In genomic region chr10:28781296-28781695, GRCh38 we compare ENCODE assay signal across 20 cellular contexts.
DNase-seq lines count a peak whose midpoint lies in the region; ATAC-seq, FAIRE-seq and TF ChIP-seq lines count a peak whose summit lies in the region.
"Had no signal": no experiment of that assay in that cellular context is flagged by ENCODE, and none has a peak within 500 bp of the region (broad histone marks: within the 10 kb centered on the region; RNA-seq: fewer than 3 reads in every experiment).

No MANE protein-coding gene starts in this region.

- TF ChIP-seq EP300 in K562 (IDR thresholded peaks at IDR 0.05; ENCODE audit: low read length), result no peak

- DNase-seq in NCI-H82 (lab: John Stamatoyannopoulos, UW), result peak; percentile 18
- DNase-seq in NCI-H82 treated with DMSO at 0.1 percent for 48 hours (lab: John Stamatoyannopoulos, UW; ENCODE audit: unreplicated experiment), result no peak
- no peak for DNase-seq in K562 (ENCODE audit: extremely low read depth in 1 of 4, low spot score in 3 of 4)
- DNase-seq in vagina (ENCODE audit: extremely low spot score in 2 of 2), result no peak
- DNase-seq: AML-193; Caco-2; Calu3; CD4-positive, alpha-beta T cell; CD8-positive, alpha-beta T cell; DMS79 treated with DMSO at 0.1 percent for 48 hours; GF-D8 had no signal

- no peaks in the 10 kb centered on the region for H4K20me1 ChIP-seq in K562 (replicated peaks; ENCODE audit: control insufficient read depth, insufficient read depth, low read length)
- H4K20me1 ChIP-seq: BLaER1 treated with 17β-estradiol and CSF1 and Interleukin-3, amounts not matched to agents 10 nM and 100 nM had no signal

- intact Hi-C loops in K562 (cut with micrococcal nuclease) (no loop called here), vagina (cut with DNase I) (no loop called here)

- H3K36me3 ChIP-seq in HEK293 (ENCODE audit: control insufficient read depth in 2 of 2, insufficient read depth in 1 of 2, low read length in 2 of 2) (no peaks in the 10 kb centered on the region), K562 (ENCODE audit: control insufficient read depth, insufficient read depth, low read length) (no peaks in the 10 kb centered on the region), vagina (no peaks in the 10 kb centered on the region)
- H3K36me3 ChIP-seq: BLaER1 treated with 17β-estradiol and CSF1 and Interleukin-3, amounts not matched to agents 10 nM and 100 nM had no signal

- ATAC-seq in K562, result no peak
- ATAC-seq: A549; CD8-positive, alpha-beta T cell had no signal

- TF ChIP-seq CTCF in HEK293 (tag by site-specific recombination; IDR thresholded peaks at IDR 0.05) (no peak), K562 (IDR thresholded peaks at IDR 0.05 in 2 of 3, conservative IDR thresholded peaks at IDR 0.05 in 1 of 3; ENCODE audit: insufficient read depth in 2 of 3, low read depth in 1 of 3, low read length in 3 of 3) (no peak), vagina (IDR thresholded peaks at IDR 0.05) (no peak)

- H3K9me3 ChIP-seq in HEK293 (ENCODE audit: control insufficient read depth, insufficient read depth, low read depth, low read length) (no peaks in the 10 kb centered on the region), K562 (replicated peaks; ENCODE audit: control insufficient read depth, insufficient read depth, low read depth, low read length) (no peaks in the 10 kb centered on the region), vagina (no peaks in the 10 kb centered on the region)
- H3K9me3 ChIP-seq: A549, Caco-2 had no signal

- 24% methylated on average over 5 of the region's 5 CpGs for WGBS in K562 (ENCODE audit: insufficient coverage, low coverage, missing lambda C conversion rate)

- no peaks in the 10 kb centered on the region for H3K9me1 ChIP-seq in K562 (ENCODE audit: control insufficient read depth, insufficient read depth, low read length)

- peaks cover 8% of the 10 kb centered on the region; the same call in 1 of the 2 replicates for H3K4me1 ChIP-seq in HEK293 (ENCODE audit: control insufficient read depth, insufficient read depth, low read length)
- H3K4me1 ChIP-seq in K562 (replicated peaks in 1 of 2; ENCODE audit: control insufficient read depth in 2 of 2, insufficient read depth in 2 of 2, low read length in 2 of 2), result peaks cover 0 to 18% of the 10 kb centered on the region in 2 experiments; a peak in 4 of 5 replicates
- H3K4me1 ChIP-seq in vagina, result no peaks in the 10 kb centered on the region
- H3K4me1 ChIP-seq: BLaER1 treated with 17β-estradiol and CSF1 and Interleukin-3, amounts not matched to agents 10 nM and 100 nM had no signal

- FAIRE-seq in K562 (lab: Jason Lieb, UNC), result no peak
- FAIRE-seq: A549, D721Med, G401.6, GM12891, GM19239 had no signal

- H3K9ac ChIP-seq in K562 (ENCODE audit: insufficient read depth in 1 of 2, low read depth in 2 of 2, low read length in 2 of 2), result no peak overlapping the region
- H3K9ac ChIP-seq: BLaER1 treated with 17β-estradiol and CSF1 and Interleukin-3, amounts not matched to agents 10 nM and 100 nM had no signal

- POLR2A ChIA-PET in HEK293 (lab: Yijun Ruan, JAX), result no interaction called here
- POLR2A ChIA-PET in K562 (lab: Yijun Ruan, JAX), result no interaction called here

- no peak overlapping the region for H3K27ac ChIP-seq in HEK293 (ENCODE audit: extremely low read depth, low read depth, low read length)
- H3K27ac ChIP-seq in K562 (ENCODE audit: extremely low read depth, low read depth, low read length), result no peak overlapping the region
- no peak overlapping the region for H3K27ac ChIP-seq in vagina
- H3K27ac ChIP-seq: 22Rv1; A549; BLaER1 treated with 17β-estradiol and CSF1 and Interleukin-3, amounts not matched to agents 10 nM and 100 nM; C4-2B had no signal

- CTCF ChIA-PET in HEK293 (lab: Yijun Ruan, JAX) (no interaction called here), K562 (lab: Yijun Ruan, JAX; ENCODE audit: low intra/inter-chr PET ratio) (no interaction called here)

- H3K4me2 ChIP-seq in K562 (ENCODE audit: insufficient read depth, low read length), result no peak overlapping the region
- H3K4me2 ChIP-seq: A549; BLaER1 treated with 17β-estradiol and CSF1 and Interleukin-3, amounts not matched to agents 10 nM and 100 nM had no signal

- in situ Hi-C loops in K562 (cut with MboI), result no loop called here

- no TSS peak for BruUV-seq in K562 (replicated peaks; lab: Mats Ljungman, UMichigan)

- no peak overlapping the region for H3K4me3 ChIP-seq in HEK293 (ENCODE audit: low read depth, low read length)
- no peak overlapping the region for H3K4me3 ChIP-seq in K562
- no peak overlapping the region for H3K4me3 ChIP-seq in vagina
- H3K4me3 ChIP-seq: A549; BLaER1 treated with 17β-estradiol and CSF1 and Interleukin-3, amounts not matched to agents 10 nM and 100 nM had no signal

- H2AFZ ChIP-seq in K562 (ENCODE audit: low read depth, low read length), result no peak overlapping the region

- H3K79me2 ChIP-seq in K562 (ENCODE audit: control insufficient read depth, insufficient read depth, low read length), result no peaks in the 10 kb centered on the region

- TF ChIP-seq RAD21 in K562 (CRISPR knock-in tag; conservative IDR thresholded peaks at IDR 0.05 in 1 of 2, IDR thresholded peaks at IDR 0.05 in 1 of 2), result no peak

- H3K27me3 ChIP-seq in K562 (ENCODE audit: control insufficient read depth in 2 of 2, insufficient read depth in 2 of 2, low read length in 2 of 2), result no peaks in the 10 kb centered on the region
- no peaks in the 10 kb centered on the region for H3K27me3 ChIP-seq in vagina

- no peak for TF ChIP-seq POLR2A in K562 (conservative IDR thresholded peaks at IDR 0.05)
- no peak for TF ChIP-seq POLR2A in vagina (IDR thresholded peaks at IDR 0.05)

TF ChIP-seq in HEK293, 187 proteins besides CTCF, POLR2A, EP300 and RAD21:
- TF ChIP-seq PRDM1 (tag by site-specific recombination; IDR thresholded peaks at IDR 0.05) (peak; percentile 26; the same call in 1 of the 2 replicates), RBAK (tag by site-specific recombination; IDR thresholded peaks at IDR 0.05) (no peak)

TF ChIP-seq in K562, 482 proteins besides CTCF, POLR2A, EP300 and RAD21 (continues in another document):
- TF ChIP-seq CCNT2 (IDR thresholded peaks at IDR 0.05; ENCODE audit: borderline replicate concordance, extremely low read depth, insufficient read length, low read depth, low read length) (no peak), YY1 (IDR thresholded peaks at IDR 0.05; ENCODE audit: borderline replicate concordance in 1 of 3, control insufficient read depth in 1 of 3, extremely low read depth in 1 of 3, insufficient read depth in 3 of 3, insufficient read length in 1 of 3, insufficient replicate concordance in 2 of 3, low read depth in 1 of 3, low read length in 2 of 3) (peak in 1 of 3 experiments; percentile 36), FOXJ3 (CRISPR knock-in tag; IDR thresholded peaks at IDR 0.05) (no peak), MYC (IDR thresholded peaks at IDR 0.05; ENCODE audit: low read depth, low read length) (no peak), MYC (CRISPR knock-in tag; IDR thresholded peaks at IDR 0.05; ENCODE audit: borderline replicate concordance, low read depth) (no peak), MCM2 (IDR thresholded peaks at IDR 0.05; ENCODE audit: low read depth) (no peak), ZKSCAN3 (CRISPR knock-in tag; IDR thresholded peaks at IDR 0.05) (no peak), CSDE1 (IDR thresholded peaks at IDR 0.05) (no peak), SAFB2 (IDR thresholded peaks at IDR 0.05; ENCODE audit: borderline replicate concordance, low read depth, low read length, severe bottlenecking) (no peak), ZNF184 (CRISPR knock-in tag; IDR thresholded peaks at IDR 0.05) (no peak), ZNF583 (CRISPR knock-in tag; IDR thresholded peaks at IDR 0.05) (no peak), ZNF133 (CRISPR knock-in tag; IDR thresholded peaks at IDR 0.05) (no peak), PRDM10 (IDR thresholded peaks at IDR 0.05; ENCODE audit: partially characterized antibody) (no peak)
